In genomic region chr11:8100151-8100550, GRCh38 we compare ENCODE assay signal across 28 cellular contexts. TPM values are rescaled to one million over a fixed set of nuclear protein-coding genes. Genes with fewer than 3 reads are reported as not detected.
DNase-seq lines count a peak whose midpoint lies in the region; ATAC-seq and TF ChIP-seq lines count a peak whose summit lies in the region.
"Had no signal": no experiment of that assay in that cellular context is flagged by ENCODE, and none has a peak within 500 bp of the region (broad histone marks: within the 10 kb centered on the region; RNA-seq: fewer than 3 reads in every experiment).

No MANE protein-coding gene starts in this region.

- intact Hi-C loops in cardiac septum (cut with DNase I) (no loop called here), left ventricle myocardium superior (cut with micrococcal nuclease) (no loop called here)

- no peak overlapping the region for H3K27ac Mint-ChIP-seq in osteocyte (ENCODE audit: unreplicated experiment)
- H3K27ac Mint-ChIP-seq: CD14-positive monocyte had no signal

- no peaks in the 10 kb centered on the region for H3K27me3 Mint-ChIP-seq in osteocyte (ENCODE audit: unreplicated experiment)
- H3K27me3 Mint-ChIP-seq: CD8-positive, alpha-beta memory T cell had no signal

- H3K4me1 Mint-ChIP-seq in osteocyte (ENCODE audit: unreplicated experiment): no peaks in the 10 kb centered on the region
- H3K4me1 Mint-ChIP-seq: CD14-positive monocyte; CD8-positive, alpha-beta memory T cell had no signal

- H3K27ac ChIP-seq in coronary artery: no peak overlapping the region
- H3K27ac ChIP-seq: GM23248, SJCRH30 had no signal

- H3K4me3 ChIP-seq in coronary artery: no peak overlapping the region
- H3K4me3 ChIP-seq: GM12878, GM23248, SJCRH30 had no signal

- peaks cover 2% of the 10 kb centered on the region for H3K36me3 Mint-ChIP-seq in osteocyte (ENCODE audit: unreplicated experiment)
- H3K36me3 Mint-ChIP-seq: CD14-positive monocyte had no signal

- ATAC-seq in left ventricle myocardium superior: no peak
- no peak for ATAC-seq in HG03045 (IDR thresholded peaks at IDR 0.05; ENCODE audit: unreplicated experiment)
- ATAC-seq: PC-3, Right ventricle myocardium inferior had no signal

- no peaks in the 10 kb centered on the region for H3K9me3 Mint-ChIP-seq in osteocyte (ENCODE audit: unreplicated experiment)
- H3K9me3 Mint-ChIP-seq: CD14-positive monocyte; CD8-positive, alpha-beta memory T cell had no signal

- TF ChIP-seq CTCF in coronary artery (IDR thresholded peaks at IDR 0.05) (no peak), osteocyte (IDR thresholded peaks at IDR 0.05) (no peak)

- no peak overlapping the region for H3K4me3 Mint-ChIP-seq in osteocyte (ENCODE audit: unreplicated experiment)
- H3K4me3 Mint-ChIP-seq: CD14-positive monocyte; CD8-positive, alpha-beta memory T cell had no signal

- peak; percentile 39 for DNase-seq in cardiac septum (ENCODE audit: low spot score)
- DNase-seq in left ventricle myocardium superior: no peak
- DNase-seq in coronary artery (ENCODE audit: low spot score): peak; percentile 55
- DNase-seq in osteocyte (ENCODE audit: extremely low spot score, unreplicated experiment): peak; percentile 34
- no peak for DNase-seq in A172 (ENCODE audit: low spot score)
- no peak for DNase-seq in RKO (ENCODE audit: low spot score)
- DNase-seq: BE2C; CD8-positive, alpha-beta memory T cell; DMS 273 treated with DMSO at 0.1 percent for 48 hours; DMS79; EL; GDM1; GM23248; H7; KBM-7; MV-4-11; NCI-H1105; NCI-H1436 treated with DMSO at 0.1 percent for 48 hours; NCI-H187 treated with DMSO at 0.1 percent for 48 hours; NCI-H2171 treated with DMSO at 0.1 percent for 48 hours; NCI-H524; NCI-H774; PC-3; SJCRH30 had no signal

RNA-seq across cellular contexts. Expression of gene TUB, which starts 19.1 kb away (rescaled TPM):
- total RNA-seq in cardiac septum (12.2 TPM), left ventricle myocardium superior (22.3 TPM), osteocyte (7.8 and 8.7 TPM in 2 replicates)
- total RNA-seq in A172 (2014; rRNA removed; shearing (Covaris generic)): 5.6 and 6.0 TPM in 2 replicates
- total RNA-seq: GM12878 had no signal

Comparison
In these comparisons a context has a peak if more than half of its experiments do, and no peak if none do; other contexts are left out.
1. DNase-seq: peak in cardiac septum (single experiment), coronary artery (single experiment) and osteocyte (single experiment); none in left ventricle myocardium superior (single experiment), A172 (single experiment) and RKO (single experiment).